In the genomic region with DNA sequence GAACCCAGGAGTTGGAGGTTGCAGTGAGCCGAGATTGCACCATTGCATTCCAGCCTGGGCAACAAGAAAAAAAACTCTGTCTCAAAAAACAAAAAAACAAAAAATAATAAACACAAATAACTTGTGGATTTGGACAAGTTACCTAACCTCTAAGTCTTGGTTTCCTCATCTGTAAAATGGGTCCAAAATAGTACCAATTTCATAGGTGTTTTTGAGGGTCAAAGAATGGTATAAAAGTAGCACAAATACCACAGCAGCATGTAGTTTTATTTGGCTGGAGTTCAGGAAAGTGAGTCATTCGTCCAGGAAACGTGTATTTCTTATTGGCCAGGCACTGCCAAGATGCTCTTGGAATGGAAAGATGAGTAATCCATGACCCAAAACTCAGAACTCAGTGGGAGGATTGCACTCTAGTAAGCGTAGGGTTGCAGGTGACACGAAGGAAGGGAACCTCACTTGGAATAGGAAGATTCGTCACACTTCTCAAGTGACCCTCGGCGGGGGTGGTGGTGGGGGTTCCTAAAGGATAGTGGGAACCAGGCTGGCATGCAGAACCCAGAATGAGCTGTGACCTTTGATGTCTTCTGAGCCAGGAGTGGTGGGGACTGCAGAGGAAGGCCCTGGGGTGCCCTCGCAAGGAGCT, we compare ENCODE assay signal across 8 cellular contexts. TPM values are rescaled to one million over a fixed set of nuclear protein-coding genes. Genes with fewer than 3 reads are reported as not detected.
DNase-seq lines count a peak whose midpoint lies in the region; ATAC-seq and TF ChIP-seq lines count a peak whose summit lies in the region.

No MANE protein-coding gene starts in this region.

- no peaks in the 10 kb centered on the region for H3K9me3 ChIP-seq in mucosa of descending colon

- DNase-seq in AG09319 (ENCODE audit: extremely low read depth, low read depth) (peak; percentile 72), astrocyte of the spinal cord (ENCODE audit: low read depth, low spot score) (peak; percentile 96), mucosa of descending colon (no peak), substantia nigra (lab: John Stamatoyannopoulos, UW) (no peak), germinal center (ENCODE audit: low spot score) (no peak)

- intact Hi-C loops in mucosa of descending colon (cut with DNase I, micrococcal nuclease) = no loop called here

- no peaks in the 10 kb centered on the region for H3K4me1 ChIP-seq in mucosa of descending colon (ENCODE audit: low read depth)

- TF ChIP-seq RAD21 in Ishikawa (IDR thresholded peaks at IDR 0.05; ENCODE audit: low read depth) = no peak

- H3K27ac ChIP-seq in substantia nigra (ENCODE audit: low read depth, low read length, poor library complexity, severe bottlenecking) = no peak overlapping the region

- in situ Hi-C loops in astrocyte of the spinal cord (cut with HindIII; ENCODE audit: low sequenced_read_pairs) = no loop called here

- ATAC-seq in mucosa of descending colon (peak; percentile 69), GM21390 (IDR thresholded peaks at IDR 0.05; ENCODE audit: unreplicated experiment) (no peak), HG03565 (IDR thresholded peaks at IDR 0.05; ENCODE audit: unreplicated experiment) (no peak)

- TF ChIP-seq EP300 in Ishikawa (IDR thresholded peaks at IDR 0.05; ENCODE audit: borderline replicate concordance) = no peak

- no peaks in the 10 kb centered on the region for H3K36me3 ChIP-seq in mucosa of descending colon (ENCODE audit: low read depth)

- no peak for TF ChIP-seq CTCF in AG09319 (IDR thresholded peaks at IDR 0.05; ENCODE audit: low read depth, low read length)
- no peak for TF ChIP-seq CTCF in astrocyte of the spinal cord (IDR thresholded peaks at IDR 0.05; ENCODE audit: low read depth, low read length)
- no peak for TF ChIP-seq CTCF in mucosa of descending colon (IDR thresholded peaks at IDR 0.05)

- no peak overlapping the region for H3K4me3 ChIP-seq in astrocyte of the spinal cord (ENCODE audit: low read depth, low read length)
- no peak overlapping the region for H3K4me3 ChIP-seq in mucosa of descending colon

TF ChIP-seq in Ishikawa, 13 proteins besides CTCF, POLR2A, EP300 and RAD21:
- TF ChIP-seq TEAD4 (IDR thresholded peaks at IDR 0.05) (peak; percentile 26; the same call in 1 of the 2 replicates), CEBPB (IDR thresholded peaks at IDR 0.05) (no peak), FOXM1 (IDR thresholded peaks at IDR 0.05; ENCODE audit: borderline replicate concordance, low read depth) (no peak), YY1 (IDR thresholded peaks at IDR 0.05; ENCODE audit: low read depth) (no peak), NFIC (IDR thresholded peaks at IDR 0.05) (peak; percentile 89)
- TF ChIP-seq, protein P1, sequence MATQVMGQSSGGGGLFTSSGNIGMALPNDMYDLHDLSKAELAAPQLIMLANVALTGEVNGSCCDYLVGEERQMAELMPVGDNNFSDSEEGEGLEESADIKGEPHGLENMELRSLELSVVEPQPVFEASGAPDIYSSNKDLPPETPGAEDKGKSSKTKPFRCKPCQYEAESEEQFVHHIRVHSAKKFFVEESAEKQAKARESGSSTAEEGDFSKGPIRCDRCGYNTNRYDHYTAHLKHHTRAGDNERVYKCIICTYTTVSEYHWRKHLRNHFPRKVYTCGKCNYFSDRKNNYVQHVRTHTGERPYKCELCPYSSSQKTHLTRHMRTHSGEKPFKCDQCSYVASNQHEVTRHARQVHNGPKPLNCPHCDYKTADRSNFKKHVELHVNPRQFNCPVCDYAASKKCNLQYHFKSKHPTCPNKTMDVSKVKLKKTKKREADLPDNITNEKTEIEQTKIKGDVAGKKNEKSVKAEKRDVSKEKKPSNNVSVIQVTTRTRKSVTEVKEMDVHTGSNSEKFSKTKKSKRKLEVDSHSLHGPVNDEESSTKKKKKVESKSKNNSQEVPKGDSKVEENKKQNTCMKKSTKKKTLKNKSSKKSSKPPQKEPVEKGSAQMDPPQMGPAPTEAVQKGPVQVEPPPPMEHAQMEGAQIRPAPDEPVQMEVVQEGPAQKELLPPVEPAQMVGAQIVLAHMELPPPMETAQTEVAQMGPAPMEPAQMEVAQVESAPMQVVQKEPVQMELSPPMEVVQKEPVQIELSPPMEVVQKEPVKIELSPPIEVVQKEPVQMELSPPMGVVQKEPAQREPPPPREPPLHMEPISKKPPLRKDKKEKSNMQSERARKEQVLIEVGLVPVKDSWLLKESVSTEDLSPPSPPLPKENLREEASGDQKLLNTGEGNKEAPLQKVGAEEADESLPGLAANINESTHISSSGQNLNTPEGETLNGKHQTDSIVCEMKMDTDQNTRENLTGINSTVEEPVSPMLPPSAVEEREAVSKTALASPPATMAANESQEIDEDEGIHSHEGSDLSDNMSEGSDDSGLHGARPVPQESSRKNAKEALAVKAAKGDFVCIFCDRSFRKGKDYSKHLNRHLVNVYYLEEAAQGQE (IDR thresholded peaks at IDR 0.05; ENCODE audit: low read depth) = no peak
TF ChIP-seq in Ishikawa: peak in this region for 2.

RNA-seq across cellular contexts. Expression of gene GRHL1, which starts 24.4 kb away (rescaled TPM):
- 1 to 10 TPM in 2 of 3 donors, under 1 TPM in 1; 0.41 to 2.0 (median 1.9) TPM for total RNA-seq in mucosa of descending colon

Comparison
In these comparisons a context has a peak if more than half of its experiments do, and no peak if none do; other contexts are left out.
1. DNase-seq: peak in AG09319 (single experiment) and astrocyte of the spinal cord (single experiment); none in mucosa of descending colon (0 of 3), substantia nigra (0 of 49) and germinal center (single experiment).